In genomic region chr3:105594219-105594618, GRCh38 we compare ENCODE assay signal across 1 cellular context.
TF ChIP-seq lines count a peak whose summit lies in the region.

No MANE protein-coding gene starts in this region.

TF ChIP-seq in SK-N-SH treated with all-trans-retinoic acid at 6 μM for 48 hours, 23 proteins besides CTCF, POLR2A, EP300 and RAD21 (continued from another document):
- TF ChIP-seq ESRRG (CRISPR knock-in tag; IDR thresholded peaks at IDR 0.05) = no peak
- no peak for TF ChIP-seq PPARA (CRISPR knock-in tag; IDR thresholded peaks at IDR 0.05; ENCODE audit: borderline replicate concordance)
- no peak for TF ChIP-seq RARB (CRISPR knock-in tag; IDR thresholded peaks at IDR 0.05)
- no peak for TF ChIP-seq TSHZ2 (CRISPR knock-in tag; IDR thresholded peaks at IDR 0.05)
- no peak for TF ChIP-seq TOX (CRISPR knock-in tag; IDR thresholded peaks at IDR 0.05; ENCODE audit: borderline replicate concordance)
- TF ChIP-seq ZNF565 (CRISPR knock-in tag; conservative IDR thresholded peaks at IDR 0.05; ENCODE audit: low read depth) = no peak
- TF ChIP-seq ZNF8 (CRISPR knock-in tag; IDR thresholded peaks at IDR 0.05) = no peak
